In the genomic region with DNA sequence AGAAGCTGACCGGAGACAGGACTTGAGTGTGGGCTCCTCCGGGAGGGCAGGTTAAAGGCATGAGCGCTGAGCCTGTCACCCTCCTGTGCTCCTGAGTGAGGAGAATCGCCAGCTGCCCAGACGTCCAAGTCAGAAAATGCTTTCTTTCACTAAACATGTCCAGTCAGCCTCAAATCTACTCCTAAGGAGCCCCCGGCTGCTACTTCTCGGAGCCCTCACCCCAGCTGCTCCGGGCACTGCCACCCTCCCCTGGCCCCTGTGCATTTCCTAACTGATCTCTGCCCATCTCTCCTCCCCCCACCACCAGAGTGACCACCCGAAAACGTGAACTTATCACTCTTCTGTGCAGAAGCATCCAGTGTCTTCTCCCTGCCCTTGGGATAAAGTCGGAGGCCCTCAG, we compare ENCODE assay signal across 20 cellular contexts.
"Had no signal": no experiment of that assay in that cellular context is flagged by ENCODE, and none has a peak within 500 bp of the region (broad histone marks: within the 10 kb centered on the region; RNA-seq: fewer than 3 reads in every experiment).

No MANE protein-coding gene starts in this region.

- H3K4me1 ChIP-seq: esophagus squamous epithelium, gastrocnemius medialis had no signal

- H3K4me3 ChIP-seq: esophagus squamous epithelium, gastrocnemius medialis, thoracic aorta had no signal

- H3K36me3 ChIP-seq: esophagus squamous epithelium, gastrocnemius medialis, thoracic aorta had no signal

- DNase-seq: activated B cell treated with CpG ODN at 0.5 μM for 24 hours; activated CD4-positive, alpha-beta memory T cell treated with anti-CD3 and anti-CD28 coated beads for 36 hours; activated CD4-positive, alpha-beta T cell treated with anti-CD3 and anti-CD28 coated beads for 36 hours; activated effector memory CD4-positive, alpha-beta T cell treated with anti-CD3 and anti-CD28 coated beads, Interleukin-2, amount 50 U/mL, for 16 hours; activated naive CD4-positive, alpha-beta T cell treated with anti-CD3 and anti-CD28 coated beads, Interleukin-2, amount 10 ng/mL, durations not matched to agents 7 days and 5 days; activated T-cell treated with anti-CD3 and anti-CD28 coated beads, Interleukin-2, amount 50 U/mL, for 72 hours; effector memory CD8-positive, alpha-beta T cell; esophagus squamous epithelium; gastrocnemius medialis; hypothalamus; left colon; mesenchymal stem cell; naive B cell; occipital lobe; small intestine; stimulated activated CD4-positive, alpha-beta T cell treated with anti-CD3 and anti-CD28 coated beads, Interleukin-2, amount 100 ng/mL, for 48 hours; stimulated activated naive CD4-positive, alpha-beta T cell treated with Interleukin-2 at 50 U/mL for 16 hours; T1000 had no signal

- H3K27ac ChIP-seq: esophagus squamous epithelium, gastrocnemius medialis, thoracic aorta had no signal

- H3K9me3 ChIP-seq: esophagus squamous epithelium, gastrocnemius medialis, thoracic aorta had no signal

- ATAC-seq: activated CD4-positive, alpha-beta T cell treated with anti-CD3 and anti-CD28 coated beads for 36 hours; activated T-cell treated with anti-CD3 and anti-CD28 coated beads, Interleukin-2, amount 50 U/mL, for 72 hours; effector memory CD8-positive, alpha-beta T cell; gastrocnemius medialis; left colon; sciatic nerve had no signal
